In genomic region chr2:108412995-108413726, GRCh38 we compare ENCODE assay signal across 14 cellular contexts. TPM values are rescaled to one million over a fixed set of nuclear protein-coding genes. Genes with fewer than 3 reads are reported as not detected.
A peak's percentile ranks its signal among the peaks of the same experiment; 100 is the strongest.
DNase-seq lines count a peak whose midpoint lies in the region; TF ChIP-seq lines count a peak whose summit lies in the region.
"Had no signal": no experiment of that assay in that cellular context is flagged by ENCODE, and none has a peak within 500 bp of the region (broad histone marks: within the 10 kb centered on the region; RNA-seq: fewer than 3 reads in every experiment).

No MANE protein-coding gene starts in this region.

- H3F3A ChIP-seq in smooth muscle cell (ENCODE audit: low read depth): no peaks in the 10 kb centered on the region

- peak overlapping the region; percentile 57 for H3K27ac ChIP-seq in SJCRH30
- H3K27ac ChIP-seq in smooth muscle cell (ENCODE audit: low read depth): peak overlapping the region; percentile 56
- H3K27ac ChIP-seq: 22Rv1 had no signal

- H2AFZ ChIP-seq in smooth muscle cell (ENCODE audit: low read depth): no peak overlapping the region
- H2AFZ ChIP-seq: GM23338 had no signal

- H3K4me1 ChIP-seq in SJCRH30 (peaks cover 21% of the 10 kb centered on the region), smooth muscle cell (ENCODE audit: low read depth) (no peaks in the 10 kb centered on the region)

- DNase-seq in NCI-H146 (lab: John Stamatoyannopoulos, UW) (peak; percentile 29), NCI-H146 treated with DMSO at 0.1 percent for 48 hours (lab: John Stamatoyannopoulos, UW; ENCODE audit: unreplicated experiment) (no peak), SJCRH30 (peak; percentile 96 to 98), fibroblast of gingiva (ENCODE audit: low read depth) (peak; percentile 87), smooth muscle cell (lab: John Stamatoyannopoulos, UW; ENCODE audit: unreplicated experiment) (no peak), GM10248 (ENCODE audit: extremely low spot score) (no peak)
- no peak for DNase-seq in stimulated activated CD4-positive, alpha-beta T cell treated with anti-CD3 and anti-CD28 coated beads, Interleukin-12 subunit alpha, Interleukin-12 subunit beta, amount 100 ng/mL, for 4 hours
- DNase-seq in activated naive CD4-positive, alpha-beta T cell (lab: John Stamatoyannopoulos, UW): no peak
- DNase-seq: GDM1, naive B cell, NCI-H526 treated with DMSO at 0.1 percent for 48 hours had no signal

- H3K79me2 ChIP-seq in smooth muscle cell (ENCODE audit: low read depth): no peaks in the 10 kb centered on the region

- peak overlapping the region; percentile 24 for H3K4me2 ChIP-seq in smooth muscle cell
- H3K4me2 ChIP-seq: GM23338 had no signal

- H3K9ac ChIP-seq in smooth muscle cell (ENCODE audit: low read depth): no peak overlapping the region

- no peaks in the 10 kb centered on the region for H4K20me1 ChIP-seq in smooth muscle cell (ENCODE audit: low read depth)

- H3K27me3 ChIP-seq in SJCRH30 (no peaks in the 10 kb centered on the region), smooth muscle cell (ENCODE audit: low read depth) (no peaks in the 10 kb centered on the region)

- TF ChIP-seq CTCF in smooth muscle cell (IDR thresholded peaks at IDR 0.05; ENCODE audit: borderline replicate concordance, insufficient read depth, poor library complexity, severe bottlenecking) (no peak), GM10248 (IDR thresholded peaks at IDR 0.05; ENCODE audit: control extremely low read depth, extremely low read depth, low read depth, missing control alignments) (no peak)

- H3K36me3 ChIP-seq in SJCRH30 (no peaks in the 10 kb centered on the region), smooth muscle cell (ENCODE audit: low read depth) (no peaks in the 10 kb centered on the region)

- CTCF ChIA-PET in GM10248 (lab: Yijun Ruan, JAX): interaction anchor here (1.6 kb wide), 1 partner anchor 171 kb away, joined by 4 read pairs; no protein-coding TSS in a partner anchor

- H3K9me3 ChIP-seq in SJCRH30 (replicated peaks) (no peaks in the 10 kb centered on the region), smooth muscle cell (replicated peaks; ENCODE audit: low read depth) (no peaks in the 10 kb centered on the region)

- 57% methylated on average over 2 of the region's 2 CpGs for WGBS in smooth muscle cell (ENCODE audit: low lambda C conversion rate)

- H3K4me3 ChIP-seq in SJCRH30 (no peak overlapping the region), smooth muscle cell (no peak overlapping the region)
- H3K4me3 ChIP-seq: GM23338 had no signal

- POLR2A ChIA-PET in GM10248 (lab: Yijun Ruan, JAX): no interaction called here

RNA-seq across cellular contexts. Expression of gene SULT1C4, which starts 35.4 kb away (rescaled TPM):
- 1.6 and 2.4 TPM in 2 replicates for total RNA-seq in SJCRH30 (2014; rRNA removed; shearing (Covaris generic))
- 3.9 and 9.2 TPM in 2 replicates for total RNA-seq in smooth muscle cell
- 4.7 and 5.5 TPM in 2 replicates for polyA plus RNA-seq in smooth muscle cell
- total RNA-seq: activated naive CD4-positive, alpha-beta T cell treated with anti-CD3 and anti-CD28 coated beads, Interleukin-2, amount 50 U/mL, for 72 hours had no signal

RNA-seq across cellular contexts. Expression of gene GCC2, which starts 35.8 kb away (rescaled TPM):
- total RNA-seq in SJCRH30 (2014; rRNA removed; shearing (Covaris generic)): 19.0 and 29.1 TPM in 2 replicates
- total RNA-seq in smooth muscle cell: 36.3 and 36.4 TPM in 2 replicates
- 18.3 and 33.9 TPM in 2 replicates for polyA plus RNA-seq in smooth muscle cell

Comparison
In these comparisons a context has a peak if more than half of its experiments do, and no peak if none do; other contexts are left out.
1. DNase-seq: peak in NCI-H146 (single experiment), SJCRH30 (2 of 2) and fibroblast of gingiva (single experiment); none in NCI-H146 treated with DMSO at 0.1 percent for 48 hours (single experiment), smooth muscle cell (single experiment), stimulated activated CD4-positive, alpha-beta T cell treated with anti-CD3 and anti-CD28 coated beads, Interleukin-12 subunit alpha, Interleukin-12 subunit beta, amount 100 ng/mL, for 4 hours (single experiment), activated naive CD4-positive, alpha-beta T cell (0 of 4) and GM10248 (single experiment).